Comparison of ENCODE assay signal across 18 cellular contexts in the genomic region with DNA sequence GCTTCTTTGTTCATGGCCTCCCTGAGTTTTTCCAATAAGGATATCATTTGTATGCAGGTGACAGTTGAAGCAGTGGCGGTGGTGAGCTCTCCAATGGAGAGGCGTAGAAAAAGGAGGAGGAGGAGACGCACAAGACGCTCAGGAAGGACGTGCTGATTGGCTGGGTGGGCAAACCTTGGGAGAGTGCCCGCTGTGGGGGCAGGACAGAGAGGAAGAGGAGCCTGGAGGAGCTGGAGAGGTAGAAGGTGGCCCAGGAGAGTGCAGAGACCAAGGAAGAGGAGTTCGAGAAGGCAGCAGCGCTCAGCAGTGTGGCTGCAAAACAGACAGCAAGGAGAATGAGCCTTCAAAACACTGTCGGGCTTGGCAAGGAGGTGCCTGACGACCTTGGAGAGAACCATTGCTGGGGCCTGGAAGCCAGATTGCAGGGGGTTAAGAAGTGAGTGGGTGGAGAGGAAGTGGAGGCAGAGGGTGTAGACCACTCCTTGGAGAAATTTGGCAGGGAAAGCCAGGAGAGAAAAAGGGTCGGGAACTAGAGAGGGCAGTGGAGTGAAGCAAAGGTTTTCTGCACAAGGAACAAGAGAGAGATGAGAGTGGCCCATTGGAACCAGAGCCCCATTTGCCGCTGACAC. TPM values are rescaled to one million over a fixed set of nuclear protein-coding genes. Genes with fewer than 3 reads are reported as not detected.
A peak's percentile ranks its signal among the peaks of the same experiment; 100 is the strongest.
DNase-seq lines count a peak whose midpoint lies in the region; ATAC-seq and TF ChIP-seq lines count a peak whose summit lies in the region.
"Had no signal": no experiment of that assay in that cellular context is flagged by ENCODE, and none has a peak within 500 bp of the region (broad histone marks: within the 10 kb centered on the region; RNA-seq: fewer than 3 reads in every experiment).

No MANE protein-coding gene starts in this region.

- peaks cover 66% of the 10 kb centered on the region for H3K4me1 Mint-ChIP-seq in CD8-positive, alpha-beta T cell (ENCODE audit: low read depth)
- H3K4me1 Mint-ChIP-seq in activated B cell treated with CpG ODN at 0.5 μM for 24 hours = peaks cover 90% of the 10 kb centered on the region
- peaks cover 86% of the 10 kb centered on the region for H3K4me1 Mint-ChIP-seq in stimulated activated effector memory CD8-positive, alpha-beta T cell treated with anti-CD3 and anti-CD28 coated beads, Interleukin-12 subunit alpha, Interleukin-12 subunit beta, amount 100 ng/mL, for 72 hours

- intact Hi-C loops in CD8-positive, alpha-beta T cell (cut with DNase I, micrococcal nuclease) = no loop called here
- intact Hi-C loops in activated B cell treated with CpG ODN at 0.5 μM for 24 hours (cut with micrococcal nuclease) = no loop called here
- intact Hi-C loops in lower lobe of right lung (cut with DNase I) = no loop called here

- no peaks in the 10 kb centered on the region for H3K27me3 Mint-ChIP-seq in CD8-positive, alpha-beta T cell (ENCODE audit: low read depth)
- no peaks in the 10 kb centered on the region for H3K27me3 Mint-ChIP-seq in activated B cell treated with CpG ODN at 0.5 μM for 24 hours

- H3K4me3 Mint-ChIP-seq in CD8-positive, alpha-beta T cell = no peak overlapping the region
- peak overlapping the region; percentile 30 for H3K4me3 Mint-ChIP-seq in activated B cell treated with CpG ODN at 0.5 μM for 24 hours
- H3K4me3 Mint-ChIP-seq in stimulated activated effector memory CD8-positive, alpha-beta T cell treated with anti-CD3 and anti-CD28 coated beads, Interleukin-12 subunit alpha, Interleukin-12 subunit beta, amount 100 ng/mL, for 72 hours = no peak overlapping the region
- H3K4me3 Mint-ChIP-seq: activated T-helper 1 cell treated with anti-CD3 and anti-CD28 coated beads, Interleukin-12 subunit alpha, Interleukin-12 subunit beta, Interleukin-2, Interleukin-4 antibody, amounts not matched to agents 30 ng/mL and 10 ng/mL and 1 ng/mL, durations not matched to agents 14 hours and 24 hours and 36 hours; T-helper 1 cell treated with Interleukin-12 subunit alpha and Interleukin-12 subunit beta and Interleukin-4 antibody, amounts not matched to agents 30 μg/mL and 1 μg/mL, for 36 hours had no signal

- H3K36me3 ChIP-seq in CD8-positive, alpha-beta T cell (ENCODE audit: insufficient read depth, low read length) = no peaks in the 10 kb centered on the region
- peaks cover 12% of the 10 kb centered on the region for H3K36me3 ChIP-seq in lower lobe of right lung

- peaks cover 48% of the 10 kb centered on the region for H3K4me1 ChIP-seq in CD8-positive, alpha-beta T cell (ENCODE audit: insufficient read depth, low read length)
- H3K4me1 ChIP-seq in lower lobe of right lung = peaks cover 56% of the 10 kb centered on the region

- H3K9me3 Mint-ChIP-seq in CD8-positive, alpha-beta T cell = no peaks in the 10 kb centered on the region
- no peaks in the 10 kb centered on the region for H3K9me3 Mint-ChIP-seq in activated B cell treated with CpG ODN at 0.5 μM for 24 hours
- no peaks in the 10 kb centered on the region for H3K9me3 Mint-ChIP-seq in stimulated activated effector memory CD8-positive, alpha-beta T cell treated with anti-CD3 and anti-CD28 coated beads, Interleukin-12 subunit alpha, Interleukin-12 subunit beta, amount 100 ng/mL, for 72 hours
- H3K9me3 Mint-ChIP-seq: activated T-helper 1 cell treated with anti-CD3 and anti-CD28 coated beads, Interleukin-12 subunit alpha, Interleukin-12 subunit beta, Interleukin-2, Interleukin-4 antibody, amounts not matched to agents 30 ng/mL and 10 ng/mL and 1 ng/mL, durations not matched to agents 14 hours and 24 hours and 36 hours; T-helper 1 cell treated with Interleukin-12 subunit alpha and Interleukin-12 subunit beta and Interleukin-4 antibody, amounts not matched to agents 30 μg/mL and 1 μg/mL, for 36 hours had no signal

- H3K36me3 Mint-ChIP-seq in CD8-positive, alpha-beta T cell = peaks cover 4% of the 10 kb centered on the region
- H3K36me3 Mint-ChIP-seq in activated B cell treated with CpG ODN at 0.5 μM for 24 hours (ENCODE audit: low read depth) = peaks cover 60% of the 10 kb centered on the region
- peaks cover 12% of the 10 kb centered on the region for H3K36me3 Mint-ChIP-seq in stimulated activated effector memory CD8-positive, alpha-beta T cell treated with anti-CD3 and anti-CD28 coated beads, Interleukin-12 subunit alpha, Interleukin-12 subunit beta, amount 100 ng/mL, for 72 hours

- no peak for ATAC-seq in CD8-positive, alpha-beta T cell
- no peak for ATAC-seq in activated B cell treated with CpG ODN at 0.5 μM for 24 hours (ENCODE audit: low read depth)
- no peak for ATAC-seq in lower lobe of right lung
- ATAC-seq in stimulated activated effector memory CD8-positive, alpha-beta T cell treated with anti-CD3 and anti-CD28 coated beads, Interleukin-12 subunit alpha, Interleukin-12 subunit beta, amount 100 ng/mL, for 72 hours = no peak
- no peak for ATAC-seq in HG03469 (IDR thresholded peaks at IDR 0.05; ENCODE audit: unreplicated experiment)
- ATAC-seq in GM18867 (IDR thresholded peaks at IDR 0.05; ENCODE audit: unreplicated experiment) = no peak

- POLR2A ChIA-PET in CD8-positive, alpha-beta T cell (lab: Charles Lee) = interaction anchor here (1.0 to 1.1 kb wide), 2 partner anchors 9 to 18 kb away, joined by 3 to 5 read pairs; no protein-coding TSS in a partner anchor
- POLR2A ChIA-PET in activated B cell treated with CpG ODN at 0.5 μM for 24 hours (lab: Charles Lee) = interaction anchor here (26.3 to 26.4 kb wide), 2 partner anchors 4 to 11 kb away, joined by 1307 read pairs; a partner anchor contains a TSS

- peak overlapping the region; percentile 12 for H3K27ac Mint-ChIP-seq in CD8-positive, alpha-beta T cell
- H3K27ac Mint-ChIP-seq in activated B cell treated with CpG ODN at 0.5 μM for 24 hours = peak overlapping the region; percentile 51
- peak overlapping the region; percentile 29 for H3K27ac Mint-ChIP-seq in stimulated activated effector memory CD8-positive, alpha-beta T cell treated with anti-CD3 and anti-CD28 coated beads, Interleukin-12 subunit alpha, Interleukin-12 subunit beta, amount 100 ng/mL, for 72 hours
- H3K27ac Mint-ChIP-seq: activated T-helper 1 cell treated with anti-CD3 and anti-CD28 coated beads, Interleukin-12 subunit alpha, Interleukin-12 subunit beta, Interleukin-2, Interleukin-4 antibody, amounts not matched to agents 30 ng/mL and 10 ng/mL and 1 ng/mL, durations not matched to agents 14 hours and 24 hours and 36 hours; T-helper 1 cell treated with Interleukin-12 subunit alpha and Interleukin-12 subunit beta and Interleukin-4 antibody, amounts not matched to agents 30 μg/mL and 1 μg/mL, for 36 hours had no signal

- no peak overlapping the region for H3K27ac ChIP-seq in CD8-positive, alpha-beta T cell (ENCODE audit: low read depth, low read length)
- H3K27ac ChIP-seq in lower lobe of right lung = peak overlapping the region; percentile 38

- CTCF ChIA-PET in CD8-positive, alpha-beta T cell (lab: Charles Lee) = interaction anchor here (26.2 to 40.7 kb wide), 2 partner anchors 4 to 13 kb away, joined by 1319 read pairs; a partner anchor contains a TSS
- CTCF ChIA-PET in activated B cell treated with CpG ODN at 0.5 μM for 24 hours (lab: Charles Lee) = interaction anchor here (22.6 kb wide), 1 partner anchor 12 kb away, joined by 735 read pairs; a partner anchor contains a TSS

- no peaks in the 10 kb centered on the region for H3K27me3 ChIP-seq in CD8-positive, alpha-beta T cell (ENCODE audit: insufficient read depth, low read length)
- H3K27me3 ChIP-seq in lower lobe of right lung (ENCODE audit: low read depth) = no peaks in the 10 kb centered on the region

- no peak for DNase-seq in CD8-positive, alpha-beta T cell
- DNase-seq in activated B cell treated with CpG ODN at 0.5 μM for 24 hours (no peak), lower lobe of right lung (no peak), OCI-M2 (lab: John Stamatoyannopoulos, UW; ENCODE audit: unreplicated experiment) (no peak), COLO668 (lab: John Stamatoyannopoulos, UW; ENCODE audit: unreplicated experiment) (no peak)
- no peak for DNase-seq in stimulated activated effector memory CD8-positive, alpha-beta T cell treated with anti-CD3 and anti-CD28 coated beads, Interleukin-12 subunit alpha, Interleukin-12 subunit beta, amount 100 ng/mL, for 72 hours (ENCODE audit: low spot score in 2 of 2)
- DNase-seq: activated CD4-positive, alpha-beta T cell treated with anti-CD3 and anti-CD28 coated beads, Interleukin-2, amount 50 U/mL, for 1 hour; KBM-7; NCI-H1436 treated with DMSO at 0.1 percent for 48 hours; NCI-H524 treated with DMSO at 0.1 percent for 48 hours; trophoblast cell had no signal

- H3K4me3 ChIP-seq in CD8-positive, alpha-beta T cell (ENCODE audit: low read depth, low read length) = no peak overlapping the region
- H3K4me3 ChIP-seq in lower lobe of right lung = peak overlapping the region; percentile 8

- H3K9me3 ChIP-seq in CD8-positive, alpha-beta T cell (ENCODE audit: low read length) = no peaks in the 10 kb centered on the region
- no peaks in the 10 kb centered on the region for H3K9me3 ChIP-seq in lower lobe of right lung

- TF ChIP-seq CTCF in CD8-positive, alpha-beta T cell (IDR thresholded peaks at IDR 0.05) = no peak
- no peak for TF ChIP-seq CTCF in activated B cell treated with CpG ODN at 0.5 μM for 24 hours (IDR thresholded peaks at IDR 0.05)
- no peak for TF ChIP-seq CTCF in lower lobe of right lung (IDR thresholded peaks at IDR 0.05)

RNA-seq across cellular contexts. Expression of a gene that starts 7.5 kb away (rescaled TPM):
- 1 to 10 TPM; 7.1 to 7.8 TPM for total RNA-seq in CD8-positive, alpha-beta T cell
- 28.2 and 30.7 TPM in 2 replicates for total RNA-seq in activated B cell treated with CpG ODN at 0.5 μM for 24 hours
- 3.7 TPM for total RNA-seq in lower lobe of right lung

RNA-seq across cellular contexts. Expression of a gene that starts 12.5 kb away (rescaled TPM):
- total RNA-seq in CD8-positive, alpha-beta T cell = 10 to 100 TPM; 32.4 to 41.9 TPM
- total RNA-seq in activated B cell treated with CpG ODN at 0.5 μM for 24 hours (166 and 169 TPM in 2 replicates), lower lobe of right lung (86.6 TPM)

RNA-seq across cellular contexts. Expression of a gene that starts 25.9 kb away (rescaled TPM):
- total RNA-seq in CD8-positive, alpha-beta T cell = 10 to 100 TPM; 13.7 to 14.1 TPM
- total RNA-seq in activated B cell treated with CpG ODN at 0.5 μM for 24 hours (30.4 and 35.2 TPM in 2 replicates), lower lobe of right lung (28.9 TPM)

RNA-seq across cellular contexts. Expression of a gene that starts 35.8 kb away (rescaled TPM):
- total RNA-seq in CD8-positive, alpha-beta T cell = 10 to 100 TPM; 40.5 to 42.2 TPM
- total RNA-seq in activated B cell treated with CpG ODN at 0.5 μM for 24 hours = 349 and 354 TPM in 2 replicates
- total RNA-seq in lower lobe of right lung = 144 TPM

RNA-seq across cellular contexts. Expression of a gene that starts 38.0 kb away (rescaled TPM):
- total RNA-seq in CD8-positive, alpha-beta T cell = 100 to 1,000 TPM; 197 to 201 TPM
- total RNA-seq in activated B cell treated with CpG ODN at 0.5 μM for 24 hours = 158 and 163 TPM in 2 replicates
- total RNA-seq in lower lobe of right lung = 45.3 TPM
- total RNA-seq: Daoy, frontal cortex, RPMI7951 had no signal
